Comparison of ENCODE assay signal across 14 cellular contexts in genomic region chr20:10172998-10173655, GRCh38. TPM values are rescaled to one million over a fixed set of nuclear protein-coding genes. Genes with fewer than 3 reads are reported as not detected.
DNase-seq lines count a peak whose midpoint lies in the region; ATAC-seq and TF ChIP-seq lines count a peak whose summit lies in the region.
"Had no signal": no experiment of that assay in that cellular context is flagged by ENCODE, and none has a peak within 500 bp of the region (broad histone marks: within the 10 kb centered on the region; RNA-seq: fewer than 3 reads in every experiment).

No MANE protein-coding gene starts in this region.

- H3K4me1 Mint-ChIP-seq in activated CD4-positive, alpha-beta T cell treated with anti-CD3 and anti-CD28 coated beads, Interleukin-2, amount 10 ng/mL, durations not matched to agents 24 days and 14 days: peaks cover 2% of the 10 kb centered on the region
- H3K4me1 Mint-ChIP-seq: activated naive CD4-positive, alpha-beta T cell treated with anti-CD3 and anti-CD28 coated beads, Interleukin-2, amount 10 ng/mL, durations not matched to agents 7 days and 5 days had no signal

- DNase-seq in activated CD4-positive, alpha-beta T cell treated with anti-CD3 and anti-CD28 coated beads, Interleukin-2, amount 10 ng/mL, durations not matched to agents 24 days and 14 days: no peak
- no peak for DNase-seq in activated CD4-positive, alpha-beta T cell treated with anti-CD3 and anti-CD28 coated beads, Interleukin-2, amount 50 U/mL, for 48 hours
- no peak for DNase-seq in SJSA1 (ENCODE audit: low read depth in 1 of 2, low spot score in 2 of 2)
- DNase-seq in hepatocyte (ENCODE audit: low spot score): no peak
- DNase-seq in thyroid gland: no peak
- DNase-seq: ACHN; activated naive CD4-positive, alpha-beta T cell treated with anti-CD3 and anti-CD28 coated beads, Interleukin-2, amount 10 ng/mL, durations not matched to agents 7 days and 5 days; central memory CD4-positive, alpha-beta T cell; kidney glomerular epithelial cell; stimulated activated CD4-positive, alpha-beta T cell treated with anti-CD3 and anti-CD28 coated beads, Interleukin-4, amount 100 ng/mL, for 1 hour had no signal

- H3K27ac Mint-ChIP-seq in activated CD4-positive, alpha-beta T cell treated with anti-CD3 and anti-CD28 coated beads, Interleukin-2, amount 10 ng/mL, durations not matched to agents 24 days and 14 days: no peak overlapping the region
- H3K27ac Mint-ChIP-seq: activated naive CD4-positive, alpha-beta T cell treated with anti-CD3 and anti-CD28 coated beads, Interleukin-2, amount 10 ng/mL, durations not matched to agents 7 days and 5 days; IgD-negative memory B cell had no signal

- H3K9me2 ChIP-seq in hepatocyte (replicated peaks; ENCODE audit: insufficient read depth): no peaks in the 10 kb centered on the region

- H3K27ac ChIP-seq in SJSA1 (0 out of 2 replicates have a peak overlapping the region, but pooled peaks have one; percentile 19), hepatocyte (no peak overlapping the region), temporal lobe (ENCODE audit: low read depth, low read length) (peak overlapping the region; percentile 84), thyroid gland (no peak overlapping the region)

- intact Hi-C loops in activated CD4-positive, alpha-beta T cell treated with anti-CD3 and anti-CD28 coated beads, Interleukin-2, amount 10 ng/mL, durations not matched to agents 24 days and 14 days (cut with micrococcal nuclease): loop anchor here (5.0 kb wide), 1 partner anchor 44 kb away; the partner anchor contains the start of gene SNAP25
- intact Hi-C loops in thyroid gland (cut with DNase I): no loop called here

- 0 out of 2 replicates have a peak, but pooled peaks cover 3% of the 10 kb centered on the region for H3K27me3 ChIP-seq in SJSA1 (replicated peaks)
- peaks cover 21% of the 10 kb centered on the region for H3K27me3 ChIP-seq in hepatocyte
- H3K27me3 ChIP-seq in thyroid gland: no peaks in the 10 kb centered on the region

- peak overlapping the region; percentile 76 for H3K4me3 Mint-ChIP-seq in activated CD4-positive, alpha-beta T cell treated with anti-CD3 and anti-CD28 coated beads, Interleukin-2, amount 10 ng/mL, durations not matched to agents 24 days and 14 days

- H3K36me3 Mint-ChIP-seq in activated CD4-positive, alpha-beta T cell treated with anti-CD3 and anti-CD28 coated beads, Interleukin-2, amount 10 ng/mL, durations not matched to agents 24 days and 14 days (ENCODE audit: low read depth): no peaks in the 10 kb centered on the region
- H3K36me3 Mint-ChIP-seq: activated naive CD4-positive, alpha-beta T cell treated with anti-CD3 and anti-CD28 coated beads, Interleukin-2, amount 10 ng/mL, durations not matched to agents 7 days and 5 days; IgD-negative memory B cell had no signal

- TF ChIP-seq CTCF in hepatocyte (IDR thresholded peaks at IDR 0.05; ENCODE audit: poor library complexity) (no peak), thyroid gland (IDR thresholded peaks at IDR 0.05) (no peak)

- no peaks in the 10 kb centered on the region for H3K9me3 Mint-ChIP-seq in activated CD4-positive, alpha-beta T cell treated with anti-CD3 and anti-CD28 coated beads, Interleukin-2, amount 10 ng/mL, durations not matched to agents 24 days and 14 days
- H3K9me3 Mint-ChIP-seq: activated naive CD4-positive, alpha-beta T cell treated with anti-CD3 and anti-CD28 coated beads, Interleukin-2, amount 10 ng/mL, durations not matched to agents 7 days and 5 days had no signal

- peak overlapping the region; percentile 86 for H2AFZ ChIP-seq in hepatocyte

- peak overlapping the region; percentile 93 for H3K4me2 ChIP-seq in hepatocyte

- ATAC-seq in GM21576 (IDR thresholded peaks at IDR 0.05; ENCODE audit: unreplicated experiment) (no peak), GM19397 (IDR thresholded peaks at IDR 0.05; ENCODE audit: unreplicated experiment) (no peak)

- H3K4me1 ChIP-seq in SJSA1 (replicated peaks): peaks cover 12% of the 10 kb centered on the region
- H3K4me1 ChIP-seq in hepatocyte (ENCODE audit: insufficient read depth): peaks cover 4% of the 10 kb centered on the region
- peaks cover 0 to 9% of the 10 kb centered on the region in 2 donors for H3K4me1 ChIP-seq in thyroid gland

- H3K4me3 ChIP-seq in SJSA1 (peak overlapping the region; percentile 38; the same call in 1 of the 2 replicates), hepatocyte (no peak overlapping the region), thyroid gland (replicated peaks in 1 of 3) (no peak overlapping the region)

- TF ChIP-seq POLR2A in thyroid gland (IDR thresholded peaks at IDR 0.05): no peak

- no peaks in the 10 kb centered on the region for H4K20me1 ChIP-seq in hepatocyte (ENCODE audit: insufficient read depth, poor library complexity, severe bottlenecking)

- H3K27me3 Mint-ChIP-seq in activated CD4-positive, alpha-beta T cell treated with anti-CD3 and anti-CD28 coated beads, Interleukin-2, amount 10 ng/mL, durations not matched to agents 24 days and 14 days: peaks cover 26% of the 10 kb centered on the region

- no peaks in the 10 kb centered on the region for H3K36me3 ChIP-seq in SJSA1
- no peaks in the 10 kb centered on the region for H3K36me3 ChIP-seq in hepatocyte (replicated peaks; ENCODE audit: insufficient read depth, low read depth)
- H3K36me3 ChIP-seq in thyroid gland: no peaks in the 10 kb centered on the region

- peaks cover 4% of the 10 kb centered on the region for H3K9me3 ChIP-seq in SJSA1 (replicated peaks)
- H3K9me3 ChIP-seq in hepatocyte (ENCODE audit: low read depth): no peaks in the 10 kb centered on the region
- H3K9me3 ChIP-seq in thyroid gland: no peaks in the 10 kb centered on the region

- H3K79me2 ChIP-seq in hepatocyte: no peaks in the 10 kb centered on the region

- WGBS in hepatocyte (ENCODE audit: low lambda C conversion rate, missing lambda C conversion rate): 86% methylated on average over 16 of the region's 16 CpGs
- WGBS in thyroid gland, 2 donors: 88 to 89% methylated on average over 15 to 16 of the region's 16 CpGs

RNA-seq across cellular contexts. Expression of gene SNAP25, which starts 45.5 kb away (rescaled TPM):
- 3.0 and 3.6 TPM in 2 replicates for total RNA-seq in activated CD4-positive, alpha-beta T cell treated with anti-CD3 and anti-CD28 coated beads, Interleukin-2, amount 10 ng/mL, durations not matched to agents 24 days and 14 days
- 3.9 and 13.9 TPM in 2 replicates for total RNA-seq in SJSA1 (2014; rRNA removed; shearing (Covaris generic))
- total RNA-seq in hepatocyte (3.6 and 3.7 TPM in 2 replicates), temporal lobe (113 TPM), thyroid gland (1 to 10 TPM in 1 of 4 donors, under 1 TPM in 2, not detected in 1; 0.54 to 1.1 (median 0.67) TPM)
- polyA plus RNA-seq in hepatocyte: 5.2 TPM in 2 replicates
- polyA plus RNA-seq: IgD-negative memory B cell had no signal

Comparison
In these comparisons a context has a peak if more than half of its experiments do, and no peak if none do; other contexts are left out.
1. H3K27ac ChIP-seq: peak in SJSA1 (single experiment) and temporal lobe (single experiment); none in hepatocyte (single experiment) and thyroid gland (0 of 3).